Comparison of ENCODE assay signal across 14 cellular contexts in the genomic region with DNA sequence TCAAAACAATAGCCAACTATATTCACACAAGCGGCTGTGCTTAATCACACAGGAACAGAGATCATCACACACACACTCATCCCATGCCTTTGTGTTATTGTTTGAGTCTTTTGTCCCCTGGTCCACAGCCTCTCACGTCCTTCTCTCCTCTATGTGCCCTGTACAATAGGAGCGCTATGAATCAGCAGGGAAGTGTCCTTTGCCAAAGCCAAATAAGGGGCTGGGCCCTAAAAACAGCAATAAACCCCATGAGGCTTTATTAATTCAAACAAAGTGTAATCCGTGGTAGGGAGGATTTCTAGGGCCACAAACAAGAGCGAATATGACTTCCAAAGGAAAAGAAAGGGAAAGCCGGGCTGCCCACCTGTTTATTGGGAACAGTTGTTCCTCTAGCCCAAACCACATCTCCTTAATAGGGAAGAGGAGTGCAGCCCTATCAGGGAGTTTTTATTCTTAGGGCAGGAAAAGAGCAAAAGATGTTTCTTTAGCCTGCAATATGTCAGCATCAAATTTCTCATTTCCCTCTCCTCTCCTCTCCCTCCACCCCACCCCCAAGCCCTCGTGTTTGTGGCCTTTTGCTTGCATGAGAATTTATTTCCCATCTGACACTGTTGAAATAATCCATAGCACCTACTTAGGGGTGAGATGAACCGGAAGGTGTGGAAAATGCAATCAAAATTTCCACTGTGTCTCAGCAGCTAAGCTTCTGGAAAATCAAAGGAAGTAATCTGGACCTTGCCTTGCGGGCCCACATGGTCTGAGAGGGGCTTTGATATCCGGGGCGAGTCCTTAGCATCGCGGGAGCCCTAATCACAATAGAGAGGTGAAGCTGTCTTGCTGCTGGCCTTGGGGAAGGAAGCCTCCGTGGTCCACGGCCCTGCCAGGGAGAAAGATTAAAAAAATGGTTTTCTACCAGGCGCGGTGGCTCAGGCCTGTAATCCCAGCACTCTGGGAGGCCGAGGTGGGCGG. TPM values are rescaled to one million over a fixed set of nuclear protein-coding genes. Genes with fewer than 3 reads are reported as not detected.
DNase-seq lines count a peak whose midpoint lies in the region; FAIRE-seq and TF ChIP-seq lines count a peak whose summit lies in the region.
"Had no signal": no experiment of that assay in that cellular context is flagged by ENCODE, and none has a peak within 500 bp of the region (broad histone marks: within the 10 kb centered on the region; RNA-seq: fewer than 3 reads in every experiment).

No MANE protein-coding gene starts in this region.

- H3K27me3 Mint-ChIP-seq in MCF 10A (ENCODE audit: insufficient read depth, unreplicated experiment): no peaks in the 10 kb centered on the region

- no peak for TF ChIP-seq POLR2A in prostate gland (IDR thresholded peaks at IDR 0.05)
- no peak for TF ChIP-seq POLR2A in H54 (IDR thresholded peaks at IDR 0.05; ENCODE audit: low read depth, low read length)

- POLR2A ChIA-PET in HEK293T (lab: Yijun Ruan, JAX) (no interaction called here), MCF 10A (lab: Yijun Ruan, JAX) (interaction anchor here (0.6 to 1.3 kb wide), 3 partner anchors 10 to 378 kb away, joined by 3 to 4 read pairs (median 3); no protein-coding TSS in a partner anchor)

- FAIRE-seq in H54 (lab: Jason Lieb, UNC): no peak
- FAIRE-seq: islet of Langerhans had no signal

- H3K36me3 ChIP-seq in prostate gland: no peaks in the 10 kb centered on the region
- H3K36me3 ChIP-seq: thoracic aorta had no signal

- no peaks in the 10 kb centered on the region for H3K4me1 ChIP-seq in prostate gland (replicated peaks)

- no peaks in the 10 kb centered on the region for H3K27me3 ChIP-seq in prostate gland (replicated peaks; ENCODE audit: insufficient read depth)

- H3K9me3 ChIP-seq in prostate gland: no peaks in the 10 kb centered on the region
- H3K9me3 ChIP-seq: thoracic aorta had no signal

- BruUV-seq in MCF 10A (replicated peaks; lab: Mats Ljungman, UMichigan): no TSS peak

- no peak overlapping the region for H3K4me3 Mint-ChIP-seq in MCF 10A (ENCODE audit: unreplicated experiment)
- H3K4me3 Mint-ChIP-seq: CD14-positive monocyte had no signal

- no peaks in the 10 kb centered on the region for H3K9me3 Mint-ChIP-seq in MCF 10A (ENCODE audit: unreplicated experiment)
- H3K9me3 Mint-ChIP-seq: CD14-positive monocyte had no signal

- peaks cover 6% of the 10 kb centered on the region for H3K4me1 Mint-ChIP-seq in MCF 10A (ENCODE audit: insufficient read depth, unreplicated experiment)
- H3K4me1 Mint-ChIP-seq: CD14-positive monocyte had no signal

- intact Hi-C loops in prostate gland (cut with DNase I) (loop anchor here (5.0 kb wide), 1 partner anchor 33 kb away; no protein-coding TSS in a partner anchor), MCF 10A (cut with micrococcal nuclease) (no loop called here)

- peak overlapping the region; percentile 42 to 45 for H3K27ac ChIP-seq in prostate gland
- H3K27ac ChIP-seq: epithelial cell of prostate, thoracic aorta had no signal

- DNase-seq in HEK293T (ENCODE audit: extremely low spot score) (no peak), RPMI7951 (ENCODE audit: low read depth) (peak; percentile 61), fibroblast of mammary gland (ENCODE audit: low read depth) (peak; percentile 10), prostate gland (ENCODE audit: low spot score) (no peak), UCSD-AML1 (lab: John Stamatoyannopoulos, UW; ENCODE audit: unreplicated experiment) (no peak), MCF 10A (ENCODE audit: unreplicated experiment) (no peak), NCI-H2196 treated with DMSO at 0.1 percent for 48 hours (lab: John Stamatoyannopoulos, UW; ENCODE audit: unreplicated experiment) (no peak), H54 (ENCODE audit: insufficient read length, low spot score) (no peak)
- DNase-seq: activated CD4-positive, alpha-beta T cell treated with anti-CD3 and anti-CD28 coated beads, Interleukin-2, amount 50 U/mL, for 48 hours; T-helper 2 cell had no signal

- CTCF ChIA-PET in HEK293T (lab: Yijun Ruan, JAX) (no interaction called here), MCF 10A (lab: Yijun Ruan, JAX) (interaction anchor here (0.7 kb wide), 1 partner anchor 15 kb away, joined by 4 read pairs; no protein-coding TSS in a partner anchor)

- H3K27ac Mint-ChIP-seq in MCF 10A (ENCODE audit: low read depth, unreplicated experiment): no peak overlapping the region
- H3K27ac Mint-ChIP-seq: CD14-positive monocyte had no signal

- H3K4me3 ChIP-seq in fibroblast of mammary gland (ENCODE audit: control insufficient read depth, low read depth, low read length): no peak overlapping the region
- no peak overlapping the region for H3K4me3 ChIP-seq in prostate gland
- H3K4me3 ChIP-seq: thoracic aorta had no signal

- TF ChIP-seq CTCF in fibroblast of mammary gland (conservative IDR thresholded peaks at IDR 0.05; ENCODE audit: control insufficient read depth, insufficient read depth, low read depth, low read length): no peak
- no peak for TF ChIP-seq CTCF in prostate gland (IDR thresholded peaks at IDR 0.05)
- TF ChIP-seq CTCF in MCF 10A (IDR thresholded peaks at IDR 0.05; ENCODE audit: unreplicated experiment): no peak

- WGBS in prostate gland: 56% methylated on average over 17 of the region's 19 CpGs

- H3K36me3 Mint-ChIP-seq in MCF 10A (ENCODE audit: insufficient read depth, unreplicated experiment): no peaks in the 10 kb centered on the region
- H3K36me3 Mint-ChIP-seq: CD14-positive monocyte had no signal

TF ChIP-seq in HEK293T, 16 proteins besides CTCF, POLR2A, EP300 and RAD21:
- TF ChIP-seq L3MBTL2 (conservative IDR thresholded peaks at IDR 0.05) (peak; percentile 46; the same call in 1 of the 2 replicates), CTBP1 (IDR thresholded peaks at IDR 0.05; ENCODE audit: borderline replicate concordance) (no peak)
TF ChIP-seq in HEK293T: peak in this region for 1.

RNA-seq across cellular contexts. Expression of a gene that starts 45.3 kb away (rescaled TPM):
- 2.5 and 3.8 TPM in 2 replicates for total RNA-seq in RPMI7951 (2014; rRNA removed; shearing (Covaris generic))
- total RNA-seq in prostate gland (10 to 100 TPM; 47.5 to 49.2 TPM), MCF 10A (2022) (9.5 and 12.6 TPM in 2 replicates)

Comparison
In these comparisons a context has a peak if more than half of its experiments do, and no peak if none do; other contexts are left out.
1. DNase-seq: peak in RPMI7951 (single experiment) and fibroblast of mammary gland (single experiment); none in HEK293T (single experiment), prostate gland (single experiment), UCSD-AML1 (single experiment), MCF 10A (single experiment), NCI-H2196 treated with DMSO at 0.1 percent for 48 hours (single experiment) and H54 (single experiment).